Comparison of ENCODE assay signal across 24 cellular contexts in genomic region chr10:47358457-47358856, GRCh38. TPM values are rescaled to one million over a fixed set of nuclear protein-coding genes. Genes with fewer than 3 reads are reported as not detected.
DNase-seq lines count a peak whose midpoint lies in the region; ATAC-seq and TF ChIP-seq lines count a peak whose summit lies in the region.
"Had no signal": no experiment of that assay in that cellular context is flagged by ENCODE, and none has a peak within 500 bp of the region (broad histone marks: within the 10 kb centered on the region; RNA-seq: fewer than 3 reads in every experiment).

No MANE protein-coding gene starts in this region.

- no peaks in the 10 kb centered on the region for H4K20me1 ChIP-seq in osteoblast (ENCODE audit: insufficient read depth, low read length)

- ATAC-seq in GM18873 (IDR thresholded peaks at IDR 0.05; ENCODE audit: low FRiP score, unreplicated experiment) = no peak
- ATAC-seq: HCT116 had no signal

- H3K27ac ChIP-seq in right atrium auricular region (no peak overlapping the region), osteoblast (ENCODE audit: low read depth, low read length) (no peak overlapping the region)
- H3K27ac ChIP-seq: Peyer's patch, SK-N-MC had no signal

- no peaks in the 10 kb centered on the region for H3K9me3 ChIP-seq in right atrium auricular region
- no peaks in the 10 kb centered on the region for H3K9me3 ChIP-seq in osteoblast (ENCODE audit: low read depth, low read length)
- H3K9me3 ChIP-seq: Peyer's patch had no signal

- no peak for TF ChIP-seq CTCF in right atrium auricular region (IDR thresholded peaks at IDR 0.05)
- no peak for TF ChIP-seq CTCF in osteoblast (IDR thresholded peaks at IDR 0.05; ENCODE audit: extremely low read depth, low read depth, low read length)

- no peak overlapping the region for H2AFZ ChIP-seq in osteoblast (ENCODE audit: low read length)

- peaks cover 0 to 7% of the 10 kb centered on the region in 2 donors for H3K4me1 ChIP-seq in right atrium auricular region
- H3K4me1 ChIP-seq in osteoblast (ENCODE audit: insufficient read depth, low read length) = no peaks in the 10 kb centered on the region

- H3K27me3 ChIP-seq in right atrium auricular region = no peaks in the 10 kb centered on the region
- peaks cover 2% of the 10 kb centered on the region for H3K27me3 ChIP-seq in osteoblast (ENCODE audit: insufficient read depth, low read length)
- H3K27me3 ChIP-seq: Peyer's patch had no signal

- no peaks in the 10 kb centered on the region for H3K79me2 ChIP-seq in osteoblast (ENCODE audit: insufficient read depth, low read length)

- intact Hi-C loops in cardiac septum (cut with DNase I) = no loop called here
- intact Hi-C loops in posterior cingulate gyrus (cut with DNase I) = no loop called here

- H3K4me3 ChIP-seq in right atrium auricular region = no peak overlapping the region
- no peak overlapping the region for H3K4me3 ChIP-seq in osteoblast (ENCODE audit: insufficient read depth, low read length)
- H3K4me3 ChIP-seq: Peyer's patch, SK-N-MC had no signal

- H3K4me2 ChIP-seq in osteoblast (ENCODE audit: insufficient read depth, low read length) = no peak overlapping the region

- DNase-seq in cardiac septum (ENCODE audit: low spot score) (peak; percentile 59), right atrium auricular region (ENCODE audit: low spot score) (no peak), cerebellum (ENCODE audit: low spot score) (peak; percentile 65), osteoblast (ENCODE audit: insufficient read length, low spot score, missing footprints) (peak; percentile 45), posterior cingulate gyrus (no peak), DMS79 treated with DMSO at 0.1 percent for 48 hours (lab: John Stamatoyannopoulos, UW) (no peak)
- DNase-seq: CD4-positive, CD25-positive, alpha-beta regulatory T cell; NCI-H1048; NCI-H1436; NCI-H187; NCI-H2081 treated with DMSO at 0.1 percent for 48 hours; NCI-H2171; NCI-H226; NCI-H510A; NCI-H69; SIG-M5 had no signal

- no peaks in the 10 kb centered on the region for H3K36me3 ChIP-seq in right atrium auricular region
- H3K36me3 ChIP-seq in osteoblast (ENCODE audit: insufficient read depth, low read length) = no peaks in the 10 kb centered on the region
- H3K36me3 ChIP-seq: Peyer's patch had no signal

RNA-seq across cellular contexts. Expression of gene RBP3, which starts 10.3 kb away (rescaled TPM):
- total RNA-seq in cardiac septum (not detected), right atrium auricular region (not detected), cerebellum (not detected), osteoblast (not detected in 2 replicates)
- total RNA-seq: A172; CD4-positive, CD25-positive, alpha-beta regulatory T cell; Daoy; H1; Peyer's patch had no signal

RNA-seq across cellular contexts. Expression of gene ZNF488, which starts 25.6 kb away (rescaled TPM):
- total RNA-seq in cardiac septum (0.16 TPM), right atrium auricular region (not detected), cerebellum (2.9 TPM), osteoblast (under 0.01 and 0.29 TPM in 2 replicates)
- total RNA-seq: CD4-positive, CD25-positive, alpha-beta regulatory T cell had no signal

RNA-seq across cellular contexts. Expression of gene GDF2, which starts 36.2 kb away (rescaled TPM):
- not detected for total RNA-seq in cardiac septum
- total RNA-seq in right atrium auricular region = under 1 TPM in 1 of 2 donors, not detected in 1; 0.16 TPM
- total RNA-seq in cerebellum = not detected
- total RNA-seq in osteoblast = not detected in 2 replicates
- total RNA-seq: A172; CD4-positive, CD25-positive, alpha-beta regulatory T cell; Daoy; H1; HT-29; Peyer's patch had no signal

RNA-seq across cellular contexts. Expression of gene GDF10, which starts 58.5 kb away (rescaled TPM):
- 1.7 TPM for total RNA-seq in cardiac septum
- 1 to 10 TPM in 1 of 2 donors, under 1 TPM in 1; 0.63 to 1.9 TPM for total RNA-seq in right atrium auricular region
- 13.6 TPM for total RNA-seq in cerebellum
- total RNA-seq in osteoblast = under 0.01 TPM in 2 replicates
- total RNA-seq: A172; CD4-positive, CD25-positive, alpha-beta regulatory T cell; HT-29 had no signal

Comparison
In these comparisons a context has a peak if more than half of its experiments do, and no peak if none do; other contexts are left out.
1. DNase-seq: peak in cardiac septum (single experiment), cerebellum (single experiment) and osteoblast (single experiment); none in right atrium auricular region (single experiment), posterior cingulate gyrus (0 of 10) and DMS79 treated with DMSO at 0.1 percent for 48 hours (single experiment).